In genomic region chr9:111524731-111525055, GRCh38 we compare ENCODE assay signal across 9 cellular contexts. TPM values are rescaled to one million over a fixed set of nuclear protein-coding genes. Genes with fewer than 3 reads are reported as not detected.
DNase-seq lines count a peak whose midpoint lies in the region; ATAC-seq and TF ChIP-seq lines count a peak whose summit lies in the region.
"Had no signal": no experiment of that assay in that cellular context is flagged by ENCODE, and none has a peak within 500 bp of the region (broad histone marks: within the 10 kb centered on the region; RNA-seq: fewer than 3 reads in every experiment).

No MANE protein-coding gene starts in this region.

- H3K4me1 ChIP-seq in PC-9 (replicated peaks; ENCODE audit: insufficient read depth) (no peaks in the 10 kb centered on the region), neutrophil (ENCODE audit: control insufficient read depth in 1 of 2, insufficient read depth in 1 of 2, low read depth in 1 of 2, low read length in 1 of 2) (peaks cover 12 to 17% of the 10 kb centered on the region in 2 experiments)

- no peaks in the 10 kb centered on the region for H3K9me2 ChIP-seq in PC-9 (ENCODE audit: insufficient read depth)

- H3K27me3 ChIP-seq in BJ (ENCODE audit: control insufficient read depth, insufficient read depth, low read length) (no peaks in the 10 kb centered on the region; the same call in 1 of the 2 replicates), PC-9 (ENCODE audit: insufficient read depth, low read depth) (peaks cover 9% of the 10 kb centered on the region; the same call in 1 of the 2 replicates), neutrophil (peaks cover 47% of the 10 kb centered on the region)

- BruUV-seq in PC-9 (replicated peaks; lab: Mats Ljungman, UMichigan) = no TSS peak

- no peaks in the 10 kb centered on the region for H3K79me2 ChIP-seq in PC-9 (ENCODE audit: low read depth)

- H3K27ac Mint-ChIP-seq in endothelial cell (ENCODE audit: unreplicated experiment) = no peak overlapping the region

- peak overlapping the region; percentile 96 for H3K4me3 Mint-ChIP-seq in endothelial cell (ENCODE audit: unreplicated experiment)

- peaks cover 19% of the 10 kb centered on the region for H3K36me3 Mint-ChIP-seq in endothelial cell (ENCODE audit: low read depth, unreplicated experiment)

- peaks cover 13% of the 10 kb centered on the region for H3K27me3 Mint-ChIP-seq in endothelial cell (ENCODE audit: unreplicated experiment)

- H3K36me3 ChIP-seq in BJ (ENCODE audit: control insufficient read depth, insufficient read depth, low read length) = no peaks in the 10 kb centered on the region
- no peaks in the 10 kb centered on the region; the same call in 1 of the 2 replicates for H3K36me3 ChIP-seq in PC-9 (ENCODE audit: low read depth)
- H3K36me3 ChIP-seq in neutrophil = no peaks in the 10 kb centered on the region

- DNase-seq in BJ (ENCODE audit: low read depth) (no peak), PC-9 (no peak), endothelial cell (ENCODE audit: low spot score) (no peak), NCI-H524 (lab: John Stamatoyannopoulos, UW) (no peak), iPS-NIHi11 (ENCODE audit: low spot score) (no peak), D341Med (ENCODE audit: low spot score) (no peak)
- DNase-seq: Kasumi-1 had no signal

- CTCF ChIA-PET in BJ (lab: Yijun Ruan, JAX) (no interaction called here), PC-9 (lab: Charles Lee) (interaction anchor here (0.6 to 0.7 kb wide), 2 partner anchors 52 to 588 kb away, joined by 3 to 7 read pairs; no protein-coding TSS in a partner anchor)

- H3K9me3 ChIP-seq in PC-9 (ENCODE audit: insufficient read depth, low read depth) (peaks cover 5% of the 10 kb centered on the region; the same call in 1 of the 2 replicates), neutrophil (no peaks in the 10 kb centered on the region)

- TF ChIP-seq CTCF in BJ (IDR thresholded peaks at IDR 0.05; ENCODE audit: insufficient read depth, low read depth, low read length) (no peak), PC-9 (conservative IDR thresholded peaks at IDR 0.05) (no peak), endothelial cell (IDR thresholded peaks at IDR 0.05; ENCODE audit: unreplicated experiment) (no peak), neutrophil (IDR thresholded peaks at IDR 0.05) (no peak)

- POLR2A ChIA-PET in BJ (lab: Charles Lee) (interaction anchor here (0.6 to 0.7 kb wide), 2 partner anchors 18 to 252 kb away, joined by 4 to 6 read pairs; no protein-coding TSS in a partner anchor), PC-9 (lab: Charles Lee; ENCODE audit: unreplicated experiment) (no interaction called here)

- peak overlapping the region; percentile 78 for H3K4me2 ChIP-seq in PC-9

- peak overlapping the region; percentile 80 for H2AFZ ChIP-seq in PC-9

- H3K27ac ChIP-seq in PC-9 = no peak overlapping the region
- no peak overlapping the region for H3K27ac ChIP-seq in neutrophil

- H3F3A ChIP-seq in PC-9 (ENCODE audit: insufficient read depth, low read depth) = no peaks in the 10 kb centered on the region

- intact Hi-C loops in PC-9 (cut with micrococcal nuclease; ENCODE audit: unreplicated experiment) = no loop called here

- no peaks in the 10 kb centered on the region for H3K9me3 Mint-ChIP-seq in endothelial cell (ENCODE audit: unreplicated experiment)

- no peaks in the 10 kb centered on the region for H4K20me1 ChIP-seq in PC-9 (ENCODE audit: insufficient read depth)

- ATAC-seq in HG03469 (IDR thresholded peaks at IDR 0.05; ENCODE audit: unreplicated experiment) = no peak

- H3K4me3 ChIP-seq in BJ (ENCODE audit: low read depth, low read length) (peak overlapping the region; percentile 71), PC-9 (peak overlapping the region; percentile 57; the same call in 1 of the 2 replicates), neutrophil (ENCODE audit: low read depth in 1 of 2, low read length in 1 of 2) (peak overlapping the region; percentile 32 to 52)

- H3K4me1 Mint-ChIP-seq in endothelial cell (ENCODE audit: unreplicated experiment) = peaks cover 44% of the 10 kb centered on the region

RNA-seq across cellular contexts. Expression of gene ZNF483, which starts 0.3 kb away (rescaled TPM):
- 0.69 and 0.70 TPM in 2 replicates for polyA plus RNA-seq in BJ (2011; rRNA removed)
- 1.1 and 1.6 TPM in 2 replicates for polyA minus RNA-seq in BJ (2011; rRNA and poly(A)+ RNA removed)
- total RNA-seq in PC-9 (2021) (7.0 and 7.3 TPM in 2 replicates), endothelial cell (ENCODE audit: unreplicated experiment) (24.0 TPM)

RNA-seq across cellular contexts. Expression of gene ECPAS, which starts 40.5 kb away (rescaled TPM):
- 54.3 and 70.3 TPM in 2 replicates for polyA plus RNA-seq in BJ (2011; rRNA removed)
- 112 and 121 TPM in 2 replicates for polyA minus RNA-seq in BJ (2011; rRNA and poly(A)+ RNA removed)
- 79.3 and 123 TPM in 2 replicates for total RNA-seq in PC-9 (2021)
- 111 TPM for total RNA-seq in endothelial cell (ENCODE audit: unreplicated experiment)
